10 cellular contexts compared by ENCODE assay signal in genomic region chr16:84982434-84982833, GRCh38. TPM values are rescaled to one million over a fixed set of nuclear protein-coding genes. Genes with fewer than 3 reads are reported as not detected.
A peak's percentile ranks its signal among the peaks of the same experiment; 100 is the strongest.
DNase-seq lines count a peak whose midpoint lies in the region; ATAC-seq and TF ChIP-seq lines count a peak whose summit lies in the region.
"Had no signal": no experiment of that assay in that cellular context is flagged by ENCODE, and none has a peak within 500 bp of the region (broad histone marks: within the 10 kb centered on the region; RNA-seq: fewer than 3 reads in every experiment).

No MANE protein-coding gene starts in this region.

- POLR2A ChIA-PET in OCI-LY7 (lab: Charles Lee) = no interaction called here
- POLR2A ChIA-PET in activated CD4-positive, alpha-beta memory T cell treated with anti-CD3 and anti-CD28 coated beads for 36 hours (lab: Charles Lee) = no interaction called here

- H3K27me3 ChIP-seq in HL-60 (ENCODE audit: insufficient read depth, poor library complexity, severe bottlenecking) (no peaks in the 10 kb centered on the region), cardiac muscle cell (no peaks in the 10 kb centered on the region), psoas muscle (ENCODE audit: insufficient read depth in 3 of 3, low read length in 2 of 3) (no peaks in the 10 kb centered on the region)

- peak in 1 of 2 experiments; percentile 55 for DNase-seq in HL-60 (ENCODE audit: low read depth in 1 of 2, low spot score in 1 of 2)
- no peak for DNase-seq in OCI-LY7 (ENCODE audit: low spot score)
- peak in 1 of 2 donors; percentile 23 for DNase-seq in cardiac muscle cell (ENCODE audit: low read depth in 1 of 2, low spot score in 1 of 2)
- peak; percentile 48 to 80 for DNase-seq in psoas muscle
- DNase-seq in activated CD4-positive, alpha-beta memory T cell treated with anti-CD3 and anti-CD28 coated beads for 36 hours = no peak
- no peak for DNase-seq in middle frontal gyrus (ENCODE audit: extremely low spot score, low spot score)
- DNase-seq in activated CD4-positive, alpha-beta T cell treated with anti-CD3 and anti-CD28 coated beads, Interleukin-2, amount 50 U/mL, for 1 hour = no peak
- DNase-seq: activated gamma-delta T cell, NCI-H1048 had no signal

- CTCF ChIA-PET in OCI-LY7 (lab: Charles Lee; ENCODE audit: unreplicated experiment) = interaction anchor here (0.6 kb wide), 1 partner anchor 233 kb away, joined by 4 read pairs; no protein-coding TSS in a partner anchor
- CTCF ChIA-PET in activated CD4-positive, alpha-beta memory T cell treated with anti-CD3 and anti-CD28 coated beads for 36 hours (lab: Charles Lee) = interaction anchor here (1.0 to 3.0 kb wide), 2 partner anchors 11 to 104 kb away, joined by 5 to 13 read pairs; no protein-coding TSS in a partner anchor

- H3K36me3 ChIP-seq in OCI-LY7 (ENCODE audit: insufficient read depth, low read length) (peaks cover 70% of the 10 kb centered on the region), cardiac muscle cell (peaks cover 24% of the 10 kb centered on the region), psoas muscle (ENCODE audit: insufficient read depth in 1 of 2, low read depth in 1 of 2) (peaks cover 0 to 57% of the 10 kb centered on the region in 2 donors)

- H3K9me3 Mint-ChIP-seq in activated CD4-positive, alpha-beta memory T cell treated with anti-CD3 and anti-CD28 coated beads for 36 hours = no peaks in the 10 kb centered on the region

- intact Hi-C loops in OCI-LY7 (cut with micrococcal nuclease; ENCODE audit: unreplicated experiment) = no loop called here
- intact Hi-C loops in psoas muscle (cut with DNase I) = loop anchor here (2.0 to 10.0 kb wide), 2 partner anchors 100 to 102 kb away; no protein-coding TSS in a partner anchor
- intact Hi-C loops in activated CD4-positive, alpha-beta memory T cell treated with anti-CD3 and anti-CD28 coated beads for 36 hours (cut with micrococcal nuclease) = no loop called here

- H3K4me1 Mint-ChIP-seq in activated CD4-positive, alpha-beta memory T cell treated with anti-CD3 and anti-CD28 coated beads for 36 hours (ENCODE audit: low read depth) = peaks cover 26% of the 10 kb centered on the region

- no peak overlapping the region for H3K27ac Mint-ChIP-seq in activated CD4-positive, alpha-beta memory T cell treated with anti-CD3 and anti-CD28 coated beads for 36 hours

- H3K4me1 ChIP-seq in OCI-LY7 (ENCODE audit: insufficient read depth, low read length, poor library complexity, severe bottlenecking) = no peaks in the 10 kb centered on the region
- H3K4me1 ChIP-seq in cardiac muscle cell (ENCODE audit: low read depth) = peaks cover 13% of the 10 kb centered on the region
- peaks cover 50% of the 10 kb centered on the region for H3K4me1 ChIP-seq in psoas muscle

- no peak overlapping the region for H2AFZ ChIP-seq in OCI-LY7 (ENCODE audit: low read length)

- no peaks in the 10 kb centered on the region for H4K20me1 ChIP-seq in OCI-LY7 (ENCODE audit: insufficient read depth, low read length)

- H3K27ac ChIP-seq in HL-60 (replicated peaks) (peak overlapping the region; percentile 59), OCI-LY7 (ENCODE audit: low read depth, low read length, poor library complexity, severe bottlenecking) (no peak overlapping the region), cardiac muscle cell (peak overlapping the region; percentile 62), psoas muscle (peak overlapping the region; percentile 86)
- H3K27ac ChIP-seq: VCaP had no signal

- TF ChIP-seq CTCF in HL-60 (IDR thresholded peaks at IDR 0.05; ENCODE audit: insufficient read depth, low read length) (no peak), OCI-LY7 (conservative IDR thresholded peaks at IDR 0.05; ENCODE audit: low read length) (0 out of 2 replicates have a peak, but pooled peaks have one; percentile 15), cardiac muscle cell (IDR thresholded peaks at IDR 0.05; ENCODE audit: low read depth, low read length) (no peak), psoas muscle (IDR thresholded peaks at IDR 0.05) (peak; percentile 42)

- H3K79me2 ChIP-seq in OCI-LY7 (ENCODE audit: insufficient read depth, low read depth, low read length) = no peaks in the 10 kb centered on the region

- no peak overlapping the region for H3K4me3 ChIP-seq in HL-60 (replicated peaks; ENCODE audit: insufficient read depth, low read length)
- no peak overlapping the region for H3K4me3 ChIP-seq in OCI-LY7 (ENCODE audit: low read depth, low read length, poor library complexity, severe bottlenecking)
- no peak overlapping the region for H3K4me3 ChIP-seq in cardiac muscle cell
- H3K4me3 ChIP-seq in psoas muscle = no peak overlapping the region

- H3K4me2 ChIP-seq in OCI-LY7 (ENCODE audit: low read length) = no peak overlapping the region

- H3K9me2 ChIP-seq in OCI-LY7 (ENCODE audit: insufficient read depth, low read length) = no peaks in the 10 kb centered on the region

- peaks cover 34% of the 10 kb centered on the region for H3K36me3 Mint-ChIP-seq in activated CD4-positive, alpha-beta memory T cell treated with anti-CD3 and anti-CD28 coated beads for 36 hours

- no peaks in the 10 kb centered on the region for H3K27me3 Mint-ChIP-seq in activated CD4-positive, alpha-beta memory T cell treated with anti-CD3 and anti-CD28 coated beads for 36 hours

- H3K9me3 ChIP-seq in OCI-LY7 (ENCODE audit: low read length) = no peaks in the 10 kb centered on the region
- no peaks in the 10 kb centered on the region for H3K9me3 ChIP-seq in cardiac muscle cell (ENCODE audit: low read depth)
- H3K9me3 ChIP-seq in psoas muscle = no peaks in the 10 kb centered on the region

- no peak overlapping the region for H3K4me3 Mint-ChIP-seq in activated CD4-positive, alpha-beta memory T cell treated with anti-CD3 and anti-CD28 coated beads for 36 hours

- BruUV-seq in OCI-LY7 (replicated peaks; lab: Mats Ljungman, UMichigan) = no TSS peak

- peak; percentile 46 to 64 (median 55) for ATAC-seq in psoas muscle

- WGBS in psoas muscle, 3 donors = 20 to 55% (median 34%) methylated on average over 9 of the region's 9 CpGs

RNA-seq across cellular contexts. Expression of gene ZDHHC7, which starts 28.9 kb away (rescaled TPM):
- total RNA-seq in OCI-LY7 (2014; rRNA removed; shearing (Covaris generic)) = 17.3 and 24.3 TPM in 2 replicates
- total RNA-seq in OCI-LY7 (2022) (22.5 and 24.1 TPM in 2 replicates), cardiac muscle cell (65.0 and 70.1 TPM in 2 replicates), psoas muscle (10 to 100 TPM; 33.2 to 52.3 (median 44.8) TPM)
- polyA plus RNA-seq in cardiac muscle cell (57.8 and 71.6 TPM in 2 replicates), psoas muscle (10 to 100 TPM; 19.7 to 96.0 (median 26.6) TPM)
- 10 to 100 TPM; 23.5 to 25.1 TPM for total RNA-seq in activated CD4-positive, alpha-beta memory T cell treated with anti-CD3 and anti-CD28 coated beads for 36 hours

RNA-seq across cellular contexts. Expression of gene KIAA0513, which starts 45.2 kb away (rescaled TPM):
- 0.59 and 4.8 TPM in 2 replicates for total RNA-seq in OCI-LY7 (2014; rRNA removed; shearing (Covaris generic))
- total RNA-seq in OCI-LY7 (2022) (0.88 and 1.3 TPM in 2 replicates), cardiac muscle cell (23.4 and 24.6 TPM in 2 replicates), psoas muscle (10 to 100 TPM in 3 of 4 donors, 1 to 10 TPM in 1; 8.7 to 14.3 (median 13.3) TPM)
- polyA plus RNA-seq in cardiac muscle cell (12.8 and 29.1 TPM in 2 replicates), psoas muscle (10 to 100 TPM in 1 of 3 donors, 1 to 10 TPM in 2; 3.6 to 18.2 (median 3.9) TPM)
- 10 to 100 TPM; 15.7 to 15.9 TPM for total RNA-seq in activated CD4-positive, alpha-beta memory T cell treated with anti-CD3 and anti-CD28 coated beads for 36 hours

Comparison
In these comparisons a context has a peak if more than half of its experiments do, and no peak if none do; other contexts are left out.
1. DNase-seq: peak in psoas muscle (2 of 2); none in OCI-LY7 (single experiment), activated CD4-positive, alpha-beta memory T cell treated with anti-CD3 and anti-CD28 coated beads for 36 hours (single experiment), middle frontal gyrus (single experiment) and activated CD4-positive, alpha-beta T cell treated with anti-CD3 and anti-CD28 coated beads, Interleukin-2, amount 50 U/mL, for 1 hour (single experiment).
2. CTCF ChIP-seq: peak in OCI-LY7 (single experiment) and psoas muscle (single experiment); none in HL-60 (single experiment) and cardiac muscle cell (single experiment).
3. intact Hi-C loops: an anchor here in psoas muscle (2.0 to 10.0 kb wide); none called in OCI-LY7 and activated CD4-positive, alpha-beta memory T cell treated with anti-CD3 and anti-CD28 coated beads for 36 hours.